In genomic region chr5:158538506-158539074, GRCh38 we compare ENCODE assay signal across 14 cellular contexts.
DNase-seq lines count a peak whose midpoint lies in the region; ATAC-seq and TF ChIP-seq lines count a peak whose summit lies in the region.
"Had no signal": no experiment of that assay in that cellular context is flagged by ENCODE, and none has a peak within 500 bp of the region (broad histone marks: within the 10 kb centered on the region; RNA-seq: fewer than 3 reads in every experiment).

No MANE protein-coding gene starts in this region.

- no peak for TF ChIP-seq CTCF in nephron progenitor cell (IDR thresholded peaks at IDR 0.05)

- H3K4me3 Mint-ChIP-seq in nephron progenitor cell: no peak overlapping the region
- H3K4me3 Mint-ChIP-seq: stimulated activated naive CD8-positive, alpha-beta T cell treated with anti-CD3 and anti-CD28 coated beads, Interleukin-15, Interleukin-2, amounts not matched to agents 100 ng/mL and 50 ng/mL, for 24 hours had no signal

- ATAC-seq in GM19023 (IDR thresholded peaks at IDR 0.05; ENCODE audit: unreplicated experiment) (peak; percentile 82), HG03575 (IDR thresholded peaks at IDR 0.05; ENCODE audit: extremely low read depth, insufficient number of reproducible peaks, low FRiP score, unreplicated experiment) (peak; percentile 65)

- H3K27ac Mint-ChIP-seq in nephron progenitor cell: no peak overlapping the region

- H3K4me3 ChIP-seq in H7 (ENCODE audit: insufficient read depth, low read depth, low read length): no peak overlapping the region

- peaks cover 23% of the 10 kb centered on the region for H3K4me1 Mint-ChIP-seq in nephron progenitor cell

- H3K27me3 Mint-ChIP-seq in nephron progenitor cell (ENCODE audit: low read depth, poor library complexity): peaks cover 19% of the 10 kb centered on the region

- DNase-seq in H7 (peak; percentile 36), nephron progenitor cell (peak; percentile 10), DMS53 (lab: John Stamatoyannopoulos, UW) (no peak), HEK293T (ENCODE audit: extremely low spot score) (no peak)
- DNase-seq in activated CD4-positive, alpha-beta T cell treated with anti-CD3 and anti-CD28 coated beads, Interleukin-2, amount 50 U/mL, for 1 hour: no peak
- DNase-seq: activated CD8-positive, alpha-beta memory T cell treated with anti-CD3 and anti-CD28 coated beads for 24 hours; amniotic stem cell; Calu3; effector memory CD4-positive, alpha-beta T cell; NCI-H1417 treated with DMSO at 0.1 percent for 48 hours; stimulated activated CD4-positive, alpha-beta T cell treated with anti-CD3 and anti-CD28 coated beads, Interleukin-12 subunit alpha, Interleukin-12 subunit beta, amount 100 ng/mL, for 4 hours had no signal

- POLR2A ChIA-PET in HEK293T (lab: Yijun Ruan, JAX): no interaction called here

- no peaks in the 10 kb centered on the region for H3K27me3 ChIP-seq in H7 (ENCODE audit: control insufficient read depth, insufficient read depth, low read length)

- no peaks in the 10 kb centered on the region for H3K36me3 Mint-ChIP-seq in nephron progenitor cell (ENCODE audit: low read depth)

- H3K9me3 Mint-ChIP-seq in nephron progenitor cell: no peaks in the 10 kb centered on the region
- H3K9me3 Mint-ChIP-seq: stimulated activated naive CD8-positive, alpha-beta T cell treated with anti-CD3 and anti-CD28 coated beads, Interleukin-15, Interleukin-2, amounts not matched to agents 100 ng/mL and 50 ng/mL, for 24 hours had no signal

- H3K36me3 ChIP-seq in H7 (replicated peaks; ENCODE audit: control insufficient read depth, insufficient read depth, low read length): no peaks in the 10 kb centered on the region

- CTCF ChIA-PET in HEK293T (lab: Yijun Ruan, JAX): no interaction called here

TF ChIP-seq in HEK293T, 16 proteins besides CTCF, POLR2A, EP300 and RAD21:
- no peak for TF ChIP-seq HDGF (IDR thresholded peaks at IDR 0.05; ENCODE audit: borderline replicate concordance)
TF ChIP-seq in HEK293T: peak in this region for 0.

Comparison
In these comparisons a context has a peak if more than half of its experiments do, and no peak if none do; other contexts are left out.
1. DNase-seq: peak in H7 (single experiment) and nephron progenitor cell (single experiment); none in DMS53 (single experiment), activated CD4-positive, alpha-beta T cell treated with anti-CD3 and anti-CD28 coated beads, Interleukin-2, amount 50 U/mL, for 1 hour (single experiment) and HEK293T (single experiment).